In the genomic region with DNA sequence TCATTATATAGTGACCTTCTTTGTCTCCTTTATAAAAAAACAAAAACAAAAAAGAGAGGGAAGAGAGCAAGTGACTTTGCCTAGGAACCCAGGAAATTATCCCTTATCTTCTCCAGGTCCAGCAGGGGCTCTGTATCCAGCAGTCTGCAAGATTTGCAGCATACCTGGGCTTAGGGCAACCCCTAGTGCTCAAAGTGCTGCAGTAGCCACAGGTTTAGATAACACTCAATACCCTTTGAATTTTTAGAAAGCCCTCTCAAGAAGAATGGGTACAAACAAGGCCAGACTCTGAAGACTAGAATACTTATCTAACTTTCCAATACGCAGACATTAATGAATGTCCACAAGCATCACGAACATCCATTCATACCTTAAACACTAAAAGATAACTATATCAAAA, we compare ENCODE assay signal across 14 cellular contexts. TPM values are rescaled to one million over a fixed set of nuclear protein-coding genes. Genes with fewer than 3 reads are reported as not detected.
DNase-seq lines count a peak whose midpoint lies in the region; ATAC-seq, FAIRE-seq and TF ChIP-seq lines count a peak whose summit lies in the region.
"Had no signal": no experiment of that assay in that cellular context is flagged by ENCODE, and none has a peak within 500 bp of the region (broad histone marks: within the 10 kb centered on the region; RNA-seq: fewer than 3 reads in every experiment).

No MANE protein-coding gene starts in this region.

- H3K9ac ChIP-seq in H9 (ENCODE audit: extremely low read depth, insufficient read length, low read length): no peak overlapping the region

- H3K14ac ChIP-seq in H9 (ENCODE audit: insufficient read depth, low read length): no peak overlapping the region

- H2BK120ac ChIP-seq in H9 (ENCODE audit: low read depth, low read length, poor library complexity, severe bottlenecking): no peak overlapping the region

- no peaks in the 10 kb centered on the region for H3K36me3 Mint-ChIP-seq in Calu3 (ENCODE audit: insufficient read depth, unreplicated experiment)
- H3K36me3 Mint-ChIP-seq in H9 (ENCODE audit: insufficient read depth in 1 of 3, low read depth in 3 of 3): peaks cover 6 to 38% (median 23%) of the 10 kb centered on the region in 3 experiments; a peak in 6 of 7 replicates
- H3K36me3 Mint-ChIP-seq in activated T-cell treated with anti-CD3 and anti-CD28 coated beads, Interleukin-2, amount 50 U/mL, for 24 hours (ENCODE audit: low read depth): no peaks in the 10 kb centered on the region

- no peak overlapping the region for H2AFZ ChIP-seq in H9 (ENCODE audit: low read length)

- no peaks in the 10 kb centered on the region for H3K23me2 ChIP-seq in H9 (ENCODE audit: insufficient read length, low read depth, low read length, poor library complexity, severe bottlenecking)

- H2BK5ac ChIP-seq in H9 (ENCODE audit: insufficient read length, low read length): no peak overlapping the region

- DNase-seq in Calu3: peak; percentile 25
- peak; percentile 65 for DNase-seq in H9
- DNase-seq in RWPE2 (ENCODE audit: low spot score): no peak
- DNase-seq in fibroblast of pulmonary artery (ENCODE audit: low read depth): peak; percentile 44
- DNase-seq in GM03348 (ENCODE audit: low spot score): no peak
- no peak for DNase-seq in body of pancreas
- DNase-seq in D721Med (ENCODE audit: insufficient read length, low spot score): no peak
- DNase-seq in activated T-cell treated with anti-CD3 and anti-CD28 coated beads, Interleukin-2, amount 50 U/mL, for 24 hours: no peak
- DNase-seq: activated effector memory CD4-positive, alpha-beta T cell treated with Interleukin-2 at 50 U/mL for 16 hours; DMS153; NCI-H1694 treated with DMSO at 0.1 percent for 48 hours had no signal

- BruUV-seq in Calu3 (replicated peaks; lab: Mats Ljungman, UMichigan): no TSS peak

- H4K91ac ChIP-seq in H9 (ENCODE audit: insufficient read length, low read depth, low read length): no peak overlapping the region

- H3K9me3 Mint-ChIP-seq in Calu3 (ENCODE audit: low read depth, unreplicated experiment): peaks cover 3% of the 10 kb centered on the region
- peaks cover 39 to 57% of the 10 kb centered on the region in 2 experiments for H3K9me3 Mint-ChIP-seq in H9
- peaks cover 12% of the 10 kb centered on the region for H3K9me3 Mint-ChIP-seq in activated T-cell treated with anti-CD3 and anti-CD28 coated beads, Interleukin-2, amount 50 U/mL, for 24 hours

- H3K27me3 ChIP-seq in H9 (ENCODE audit: insufficient read depth, low read length): no peaks in the 10 kb centered on the region; the same call in 1 of the 2 replicates
- no peaks in the 10 kb centered on the region for H3K27me3 ChIP-seq in RWPE2 (ENCODE audit: insufficient read depth, poor library complexity, severe bottlenecking)
- no peaks in the 10 kb centered on the region for H3K27me3 ChIP-seq in body of pancreas

- TF ChIP-seq CTCF in Calu3 (IDR thresholded peaks at IDR 0.05; ENCODE audit: unreplicated experiment) (no peak), H9 (conservative IDR thresholded peaks at IDR 0.05) (peak; percentile 72), RWPE2 (IDR thresholded peaks at IDR 0.05; ENCODE audit: poor library complexity, severe bottlenecking) (peak; percentile 34), fibroblast of pulmonary artery (IDR thresholded peaks at IDR 0.05; ENCODE audit: low read length, missing control alignments) (peak; percentile 38), body of pancreas (IDR thresholded peaks at IDR 0.05) (no peak), D721Med (IDR thresholded peaks at IDR 0.05; ENCODE audit: insufficient read depth, missing control alignments) (no peak)

- H3K4me3 ChIP-seq in RWPE2 (ENCODE audit: severe bottlenecking) (no peak overlapping the region), fibroblast of pulmonary artery (replicated peaks; ENCODE audit: low read depth, low read length) (no peak overlapping the region), body of pancreas (no peak overlapping the region)

- no peak overlapping the region for H3K4me2 ChIP-seq in H9 (ENCODE audit: insufficient read depth, insufficient read length, low read length)

- H4K5ac ChIP-seq in H9 (ENCODE audit: insufficient read length, low read depth, low read length): no peak overlapping the region

- 100% methylated on average over 2 of the region's 2 CpGs for WGBS in H9 (ENCODE audit: extremely low coverage, insufficient read length, low lambda C conversion rate)
- 58 to 61% methylated on average over 2 of the region's 2 CpGs for WGBS in body of pancreas, 2 donors

- H3K23ac ChIP-seq in H9 (ENCODE audit: insufficient read length, low read depth, low read length): no peak overlapping the region

- peaks cover 17% of the 10 kb centered on the region for H3K27me3 Mint-ChIP-seq in Calu3 (ENCODE audit: unreplicated experiment)
- no peaks in the 10 kb centered on the region; the same call in 1 of the 2 replicates for H3K27me3 Mint-ChIP-seq in H9 (ENCODE audit: low read depth)
- H3K27me3 Mint-ChIP-seq in activated T-cell treated with anti-CD3 and anti-CD28 coated beads, Interleukin-2, amount 50 U/mL, for 24 hours: peaks cover 7% of the 10 kb centered on the region
- H3K27me3 Mint-ChIP-seq: dendritic cell treated with granulocyte-macrophage colony-stimulating factor and Interleukin-4, amounts not matched to agents 40 ng/mL and 50 ng/mL, for 4 days had no signal

- ATAC-seq in RWPE2 (ENCODE audit: low read depth) (peak; percentile 76; the same call in 2 of the 3 replicates), body of pancreas (no peak)
- ATAC-seq: activated CD4-positive, CD25-positive, alpha-beta regulatory T cell treated with anti-CD3 and anti-CD28 coated beads, Interleukin-2, amount 50 U/mL, for 24 hours had no signal

- no peak overlapping the region for H4K8ac ChIP-seq in H9 (replicated peaks; ENCODE audit: insufficient read length, low read depth, low read length)

- no peak for TF ChIP-seq POLR2A in body of pancreas (IDR thresholded peaks at IDR 0.05)

- H3K27ac ChIP-seq in H9 (ENCODE audit: insufficient read length, low read depth, low read length): no peak overlapping the region
- no peak overlapping the region for H3K27ac ChIP-seq in RWPE2 (ENCODE audit: poor library complexity, severe bottlenecking)
- no peak overlapping the region for H3K27ac ChIP-seq in body of pancreas

- H3K4ac ChIP-seq in H9 (ENCODE audit: low read depth, low read length): no peak overlapping the region

- H3K9me3 ChIP-seq in H9 (ENCODE audit: control insufficient read depth, low read depth, low read length) (no peaks in the 10 kb centered on the region), RWPE2 (ENCODE audit: severe bottlenecking) (no peaks in the 10 kb centered on the region), body of pancreas (no peaks in the 10 kb centered on the region)

- H3K27ac Mint-ChIP-seq in Calu3 (ENCODE audit: unreplicated experiment) (no peak overlapping the region), H9 (no peak overlapping the region)
- H3K27ac Mint-ChIP-seq in activated T-cell treated with anti-CD3 and anti-CD28 coated beads, Interleukin-2, amount 50 U/mL, for 24 hours: no peak overlapping the region
- H3K27ac Mint-ChIP-seq: dendritic cell treated with granulocyte-macrophage colony-stimulating factor and Interleukin-4, amounts not matched to agents 40 ng/mL and 50 ng/mL, for 4 days had no signal

- H3K36me3 ChIP-seq in RWPE2 (ENCODE audit: low read depth) (no peaks in the 10 kb centered on the region), body of pancreas (replicated peaks in 1 of 2; ENCODE audit: insufficient read depth in 1 of 2, low read depth in 2 of 2) (no peaks in the 10 kb centered on the region)

- no peak overlapping the region for H2BK20ac ChIP-seq in H9 (ENCODE audit: low read depth, low read length, poor library complexity, severe bottlenecking)

- H3K4me1 Mint-ChIP-seq in Calu3 (ENCODE audit: low read depth, unreplicated experiment): no peaks in the 10 kb centered on the region
- H3K4me1 Mint-ChIP-seq in H9: peaks cover 0 to 6% of the 10 kb centered on the region in 2 experiments; a peak in 1 of 4 replicates
- no peaks in the 10 kb centered on the region for H3K4me1 Mint-ChIP-seq in activated T-cell treated with anti-CD3 and anti-CD28 coated beads, Interleukin-2, amount 50 U/mL, for 24 hours (ENCODE audit: low read depth)

- H3K4me3 Mint-ChIP-seq in Calu3 (ENCODE audit: low read depth, unreplicated experiment) (no peak overlapping the region), H9 (no peak overlapping the region)
- H3K4me3 Mint-ChIP-seq in activated T-cell treated with anti-CD3 and anti-CD28 coated beads, Interleukin-2, amount 50 U/mL, for 24 hours: no peak overlapping the region
- H3K4me3 Mint-ChIP-seq: dendritic cell treated with granulocyte-macrophage colony-stimulating factor and Interleukin-4, amounts not matched to agents 40 ng/mL and 50 ng/mL, for 4 days had no signal

- H3K79me2 ChIP-seq in H9 (ENCODE audit: insufficient read depth, low read length): no peaks in the 10 kb centered on the region

- H2AK5ac ChIP-seq in H9 (ENCODE audit: insufficient read length, low read length): no peak overlapping the region

- no peak overlapping the region for H2BK15ac ChIP-seq in H9 (ENCODE audit: low read depth, low read length)

- H3K18ac ChIP-seq in H9 (ENCODE audit: insufficient read length, low read depth, low read length): no peak overlapping the region

- H3K4me1 ChIP-seq in H9 (ENCODE audit: insufficient read depth, low read length) (no peaks in the 10 kb centered on the region), RWPE2 (ENCODE audit: insufficient read depth, poor library complexity, severe bottlenecking) (no peaks in the 10 kb centered on the region), body of pancreas (no peaks in the 10 kb centered on the region)

- H2BK12ac ChIP-seq in H9 (ENCODE audit: insufficient read length, low read depth, low read length): no peak overlapping the region

- no peak overlapping the region for H3T11ph ChIP-seq in H9 (ENCODE audit: low read length)

- H3K79me1 ChIP-seq in H9 (ENCODE audit: insufficient read depth, low read depth, low read length, poor library complexity, severe bottlenecking): no peaks in the 10 kb centered on the region

- H4K20me1 ChIP-seq in H9 (ENCODE audit: control insufficient read depth, insufficient read depth, insufficient read length): no peaks in the 10 kb centered on the region

- FAIRE-seq in D721Med (lab: Jason Lieb, UNC): no peak
- FAIRE-seq: RCC 7860 had no signal

- intact Hi-C loops in Calu3 (cut with micrococcal nuclease; ENCODE audit: unreplicated experiment) (no loop called here), body of pancreas (cut with DNase I) (no loop called here)

- CTCF ChIA-PET in Calu3 (lab: Charles Lee): no interaction called here

- H3K56ac ChIP-seq in H9 (ENCODE audit: insufficient read length, low read depth, low read length): no peak overlapping the region

RNA-seq across cellular contexts. Expression of gene CCNA1, which starts 43.2 kb away (rescaled TPM):
- total RNA-seq in Calu3 (2022) (not detected in 2 replicates), H9 (2021) (2.4 and 2.7 TPM in 2 replicates), body of pancreas (not detected)

Comparison
In these comparisons a context has a peak if more than half of its experiments do, and no peak if none do; other contexts are left out.
1. DNase-seq: peak in Calu3 (single experiment), H9 (single experiment) and fibroblast of pulmonary artery (single experiment); none in RWPE2 (single experiment), GM03348 (single experiment), body of pancreas (0 of 4), D721Med (single experiment) and activated T-cell treated with anti-CD3 and anti-CD28 coated beads, Interleukin-2, amount 50 U/mL, for 24 hours (single experiment).
2. CTCF ChIP-seq: peak in H9 (single experiment), RWPE2 (single experiment) and fibroblast of pulmonary artery (single experiment); none in Calu3 (single experiment), body of pancreas (0 of 7) and D721Med (single experiment).